27 cellular contexts compared by ENCODE assay signal in genomic region chr4:185778307-185778706, GRCh38. TPM values are rescaled to one million over a fixed set of nuclear protein-coding genes. Genes with fewer than 3 reads are reported as not detected.
DNase-seq lines count a peak whose midpoint lies in the region; ATAC-seq and TF ChIP-seq lines count a peak whose summit lies in the region.
"Had no signal": no experiment of that assay in that cellular context is flagged by ENCODE, and none has a peak within 500 bp of the region (broad histone marks: within the 10 kb centered on the region; RNA-seq: fewer than 3 reads in every experiment).

No MANE protein-coding gene starts in this region.

- H3K27me3 Mint-ChIP-seq in CD8-positive, alpha-beta T cell (ENCODE audit: low read depth), result peaks cover 14% of the 10 kb centered on the region

- WGBS in mammary epithelial cell (ENCODE audit: low coverage, missing lambda C conversion rate), result 74% methylated on average over 11 of the region's 11 CpGs
- WGBS in mesenchymal stem cell, result 76% methylated on average over 10 of the region's 11 CpGs

- H3K36me3 ChIP-seq in mammary epithelial cell (ENCODE audit: insufficient read depth, low read length) (no peaks in the 10 kb centered on the region), mesenchymal stem cell (ENCODE audit: control insufficient read depth in 1 of 2, insufficient read depth in 2 of 2, low read depth in 1 of 2, low read length in 2 of 2) (no peaks in the 10 kb centered on the region)
- no peaks in the 10 kb centered on the region for H3K36me3 ChIP-seq in CD8-positive, alpha-beta T cell (ENCODE audit: insufficient read depth, low read length)

- POLR2A ChIA-PET in CD8-positive, alpha-beta T cell (lab: Charles Lee), result no interaction called here

- no peak overlapping the region for H2BK5ac ChIP-seq in mesenchymal stem cell (ENCODE audit: low read depth, low read length, poor library complexity, severe bottlenecking)

- no TSS peak for BruUV-seq in mammary epithelial cell (replicated peaks; lab: Mats Ljungman, UMichigan)

- H3K4me1 ChIP-seq in mammary epithelial cell (ENCODE audit: insufficient read depth, low read length), result peaks cover 18% of the 10 kb centered on the region
- H3K4me1 ChIP-seq in mesenchymal stem cell (ENCODE audit: control insufficient read depth, insufficient read depth, low read depth, low read length), result peaks cover 4% of the 10 kb centered on the region
- H3K4me1 ChIP-seq in CD8-positive, alpha-beta T cell (ENCODE audit: insufficient read depth, low read length), result no peaks in the 10 kb centered on the region
- H3K4me1 ChIP-seq: parathyroid adenoma had no signal

- H3K9me3 Mint-ChIP-seq in CD8-positive, alpha-beta T cell, result no peaks in the 10 kb centered on the region
- H3K9me3 Mint-ChIP-seq: activated CD4-positive, alpha-beta memory T cell treated with anti-CD3 and anti-CD28 coated beads, Interleukin-2, amount 10 ng/mL, durations not matched to agents 7 days and 5 days; HFFc6 had no signal

- in situ Hi-C loops in mammary epithelial cell (cut with MboI; ENCODE audit: low sequenced_read_pairs in 2 of 2), result no loop called here

- H3K4me2 ChIP-seq in mammary epithelial cell (ENCODE audit: insufficient read depth, low read depth, low read length) (no peak overlapping the region), mesenchymal stem cell (ENCODE audit: low read length, poor library complexity, severe bottlenecking) (no peak overlapping the region)

- no peak for TF ChIP-seq CTCF in mammary epithelial cell (conservative IDR thresholded peaks at IDR 0.05 in 1 of 2, IDR thresholded peaks at IDR 0.05 in 1 of 2; ENCODE audit: extremely low read depth in 1 of 2, insufficient read depth in 1 of 2, low read depth in 1 of 2, low read length in 2 of 2)
- no peak for TF ChIP-seq CTCF in CD8-positive, alpha-beta T cell (IDR thresholded peaks at IDR 0.05)

- no peaks in the 10 kb centered on the region for H3K27me3 ChIP-seq in mammary epithelial cell (ENCODE audit: insufficient read depth, low read length)
- H3K27me3 ChIP-seq in mesenchymal stem cell (ENCODE audit: control insufficient read depth in 1 of 2, insufficient read depth in 1 of 2, low read length in 2 of 2), result no peaks in the 10 kb centered on the region
- no peaks in the 10 kb centered on the region for H3K27me3 ChIP-seq in CD8-positive, alpha-beta T cell (ENCODE audit: insufficient read depth, low read length)

- H3K4me3 ChIP-seq in mammary epithelial cell (replicated peaks in 1 of 3; ENCODE audit: insufficient read depth in 1 of 3, low read depth in 2 of 3, low read length in 3 of 3) (no peak overlapping the region), mesenchymal stem cell (ENCODE audit: insufficient read depth in 1 of 2, low read depth in 1 of 2, low read length in 2 of 2) (no peak overlapping the region)
- H3K4me3 ChIP-seq in CD8-positive, alpha-beta T cell (ENCODE audit: low read depth, low read length), result no peak overlapping the region
- H3K4me3 ChIP-seq: GM12878 had no signal

- no peak overlapping the region for H3K23ac ChIP-seq in mesenchymal stem cell (ENCODE audit: low read length in 2 of 2)

- no peaks in the 10 kb centered on the region for H3K36me3 Mint-ChIP-seq in CD8-positive, alpha-beta T cell
- H3K36me3 Mint-ChIP-seq: activated naive CD4-positive, alpha-beta T cell treated with anti-CD3 and anti-CD28 coated beads, Interleukin-2, amount 50 U/mL, for 72 hours; CD4-positive, CD25-positive, alpha-beta regulatory T cell; stimulated activated memory B cell treated with anti-CD40 and anti-IgM and Interleukin-4, amounts not matched to agents 10 μg/mL and 1 μg/mL and 100 μg/mL, for 72 hours had no signal

- H2AFZ ChIP-seq in mammary epithelial cell (ENCODE audit: low read depth, low read length) (no peak overlapping the region), mesenchymal stem cell (ENCODE audit: low read depth, low read length) (no peak overlapping the region)
- H2AFZ ChIP-seq: parathyroid adenoma had no signal

- DNase-seq in H4 (ENCODE audit: low spot score) (peak; percentile 68), M059J (ENCODE audit: low read depth) (peak; percentile 7), mammary epithelial cell (peak; percentile 85), mesenchymal stem cell (peak; percentile 35), OCI-M2 (lab: John Stamatoyannopoulos, UW; ENCODE audit: unreplicated experiment) (no peak)
- DNase-seq in CD8-positive, alpha-beta T cell, result no peak
- DNase-seq: activated CD4-positive, alpha-beta memory T cell treated with anti-CD3 and anti-CD28 coated beads, Interleukin-2, amount 10 ng/mL, durations not matched to agents 7 days and 5 days; activated CD4-positive, alpha-beta T cell treated with anti-CD3 and anti-CD28 coated beads for 1 hour; activated CD8-positive, alpha-beta memory T cell treated with anti-CD3 and anti-CD28 coated beads, Interleukin-2, amount 50 U/mL, for 48 hours; aorta; CD4-positive, CD25-positive, alpha-beta regulatory T cell; HFFc6; Kasumi-1; kidney glomerular epithelial cell; NCI-H146; NCI-H2107; NCI-H526; stimulated activated CD4-positive, alpha-beta T cell treated with anti-CD3 and anti-CD28 coated beads, Interleukin-12 subunit alpha, Interleukin-12 subunit beta, amount 100 ng/mL, for 4 hours; stimulated activated CD4-positive, alpha-beta T cell treated with anti-CD3 and anti-CD28 coated beads, Interleukin-4, amount 100 ng/mL, for 24 hours; substantia nigra; T-helper 2 cell had no signal

- no peak overlapping the region for H3K4ac ChIP-seq in mesenchymal stem cell (ENCODE audit: low read depth in 1 of 2, low read length in 2 of 2)

- dilution Hi-C loops in mammary epithelial cell (cut with HindIII; ENCODE audit: low sequenced_read_pairs), result no loop called here

- H3K9me3 ChIP-seq in mammary epithelial cell (replicated peaks; ENCODE audit: insufficient read depth, low read length) (no peaks in the 10 kb centered on the region), mesenchymal stem cell (ENCODE audit: control insufficient read depth, low read length) (no peaks in the 10 kb centered on the region)
- no peaks in the 10 kb centered on the region for H3K9me3 ChIP-seq in CD8-positive, alpha-beta T cell (ENCODE audit: low read length)

- H3K9ac ChIP-seq in mammary epithelial cell (ENCODE audit: insufficient read depth, low read length) (no peak overlapping the region), mesenchymal stem cell (ENCODE audit: low read length) (no peak overlapping the region)
- H3K9ac ChIP-seq: parathyroid adenoma had no signal

- H4K91ac ChIP-seq in mesenchymal stem cell (ENCODE audit: low read length), result no peak overlapping the region

- intact Hi-C loops in mammary epithelial cell (cut with micrococcal nuclease), result no loop called here
- intact Hi-C loops in CD8-positive, alpha-beta T cell (cut with DNase I, micrococcal nuclease), result no loop called here

- H3K14ac ChIP-seq in mesenchymal stem cell (ENCODE audit: low read length in 2 of 2), result no peak overlapping the region

- ATAC-seq in GM21619 (IDR thresholded peaks at IDR 0.05; ENCODE audit: unreplicated experiment), result no peak
- no peak for ATAC-seq in CD8-positive, alpha-beta T cell
- ATAC-seq: activated naive CD4-positive, alpha-beta T cell treated with anti-CD3 and anti-CD28 coated beads, Interleukin-2, amount 50 U/mL, for 72 hours; GM12878; SK-N-SH treated with all-trans-retinoic acid at 6 μM for 48 hours; stimulated activated memory B cell treated with anti-CD40 and anti-IgM and Interleukin-4, amounts not matched to agents 10 μg/mL and 1 μg/mL and 100 μg/mL, for 72 hours had no signal

- H3K27ac ChIP-seq in mammary epithelial cell (ENCODE audit: insufficient read depth, low read depth, low read length) (no peak overlapping the region), mesenchymal stem cell (ENCODE audit: low read length, poor library complexity, severe bottlenecking) (no peak overlapping the region)
- H3K27ac ChIP-seq in CD8-positive, alpha-beta T cell (ENCODE audit: low read depth, low read length), result no peak overlapping the region
- H3K27ac ChIP-seq: parathyroid adenoma had no signal

- H2BK12ac ChIP-seq in mesenchymal stem cell (ENCODE audit: low read length in 2 of 2), result peak overlapping the region in 1 of 2 experiments; percentile 11

- no peak overlapping the region for H2BK120ac ChIP-seq in mesenchymal stem cell (ENCODE audit: low read depth, low read length)

- peak overlapping the region; percentile 22 for H2AK5ac ChIP-seq in mesenchymal stem cell (ENCODE audit: low read length, severe bottlenecking)

- H3K79me1 ChIP-seq in mesenchymal stem cell (replicated peaks; ENCODE audit: low read length, poor library complexity, severe bottlenecking), result peaks cover 3% of the 10 kb centered on the region

- H4K20me1 ChIP-seq in mammary epithelial cell (ENCODE audit: insufficient read depth, low read length), result no peaks in the 10 kb centered on the region

- H3K18ac ChIP-seq in mesenchymal stem cell (ENCODE audit: low read depth in 1 of 2, low read length in 2 of 2), result no peak overlapping the region

- H3K4me3 Mint-ChIP-seq in CD8-positive, alpha-beta T cell, result no peak overlapping the region
- H3K4me3 Mint-ChIP-seq: activated CD4-positive, alpha-beta memory T cell treated with anti-CD3 and anti-CD28 coated beads, Interleukin-2, amount 10 ng/mL, durations not matched to agents 7 days and 5 days; CD4-positive, CD25-positive, alpha-beta regulatory T cell; HFFc6; stimulated activated memory B cell treated with anti-CD40 and anti-IgM and Interleukin-4, amounts not matched to agents 10 μg/mL and 1 μg/mL and 100 μg/mL, for 72 hours had no signal

- H4K8ac ChIP-seq in mesenchymal stem cell (ENCODE audit: low read length), result no peak overlapping the region

- H2BK15ac ChIP-seq in mesenchymal stem cell (ENCODE audit: low read depth, poor library complexity, severe bottlenecking), result no peak overlapping the region

- no peaks in the 10 kb centered on the region for H3K79me2 ChIP-seq in mammary epithelial cell (ENCODE audit: insufficient read depth, low read length)
- H3K79me2 ChIP-seq: parathyroid adenoma had no signal

- no peak overlapping the region for H3K27ac Mint-ChIP-seq in CD8-positive, alpha-beta T cell
- H3K27ac Mint-ChIP-seq: activated CD4-positive, alpha-beta memory T cell treated with anti-CD3 and anti-CD28 coated beads, Interleukin-2, amount 10 ng/mL, durations not matched to agents 7 days and 5 days; activated naive CD4-positive, alpha-beta T cell treated with anti-CD3 and anti-CD28 coated beads, Interleukin-2, amount 50 U/mL, for 72 hours; CD4-positive, CD25-positive, alpha-beta regulatory T cell; HFFc6; stimulated activated memory B cell treated with anti-CD40 and anti-IgM and Interleukin-4, amounts not matched to agents 10 μg/mL and 1 μg/mL and 100 μg/mL, for 72 hours had no signal

- CTCF ChIA-PET in mammary epithelial cell (lab: Charles Lee; ENCODE audit: low non-redundant PET), result no interaction called here
- CTCF ChIA-PET in CD8-positive, alpha-beta T cell (lab: Charles Lee), result no interaction called here

- H3K4me1 Mint-ChIP-seq in CD8-positive, alpha-beta T cell (ENCODE audit: low read depth), result no peaks in the 10 kb centered on the region
- H3K4me1 Mint-ChIP-seq: activated CD4-positive, alpha-beta memory T cell treated with anti-CD3 and anti-CD28 coated beads, Interleukin-2, amount 10 ng/mL, durations not matched to agents 7 days and 5 days; stimulated activated memory B cell treated with anti-CD40 and anti-IgM and Interleukin-4, amounts not matched to agents 10 μg/mL and 1 μg/mL and 100 μg/mL, for 72 hours had no signal

RNA-seq across cellular contexts. Expression of gene SORBS2, which starts 33.7 kb away (rescaled TPM):
- 0.41 and 1.5 TPM in 2 replicates for total RNA-seq in H4 (2014; rRNA removed; shearing (Covaris generic))
- total RNA-seq in M059J (2014; rRNA removed; shearing (Covaris generic)), result 0.52 and 3.6 TPM in 2 replicates
- 1 to 10 TPM; 5.6 to 8.5 TPM for total RNA-seq in mammary epithelial cell
- polyA plus RNA-seq in mammary epithelial cell, result 3.6 TPM
- not detected for polyA minus RNA-seq in mammary epithelial cell
- polyA plus RNA-seq in mesenchymal stem cell (2013, experiment 1 of 2), result 3.0 TPM
- 4.4 TPM for polyA plus RNA-seq in mesenchymal stem cell (2013, experiment 2 of 2)
- under 1 TPM in 1 of 2 experiments, not detected in 1; 0.08 TPM for total RNA-seq in CD8-positive, alpha-beta T cell
- total RNA-seq: activated CD4-positive, alpha-beta memory T cell treated with anti-CD3 and anti-CD28 coated beads, Interleukin-2, amount 10 ng/mL, durations not matched to agents 7 days and 5 days; activated naive CD4-positive, alpha-beta T cell treated with anti-CD3 and anti-CD28 coated beads, Interleukin-2, amount 50 U/mL, for 72 hours had no signal
- polyA plus RNA-seq: CD4-positive, CD25-positive, alpha-beta regulatory T cell had no signal

Comparison
In these comparisons a context has a peak if more than half of its experiments do, and no peak if none do; other contexts are left out.
1. DNase-seq: peak in H4 (single experiment), M059J (single experiment), mammary epithelial cell (single experiment) and mesenchymal stem cell (single experiment); none in CD8-positive, alpha-beta T cell (0 of 7) and OCI-M2 (single experiment).